Comparison of ENCODE assay signal across 13 cellular contexts in genomic region chr16:50821586-50821985, GRCh38.
DNase-seq lines count a peak whose midpoint lies in the region; TF ChIP-seq lines count a peak whose summit lies in the region.
"Had no signal": no experiment of that assay in that cellular context is flagged by ENCODE, and none has a peak within 500 bp of the region (broad histone marks: within the 10 kb centered on the region; RNA-seq: fewer than 3 reads in every experiment).

No MANE protein-coding gene starts in this region.

- H3K4me3 ChIP-seq in choroid plexus epithelial cell (ENCODE audit: low read depth, low read length) = no peak overlapping the region
- H3K4me3 ChIP-seq: tibial artery had no signal

- H3K27ac Mint-ChIP-seq in activated CD4-positive, alpha-beta memory T cell treated with anti-CD3 and anti-CD28 coated beads for 36 hours = no peak overlapping the region
- H3K27ac Mint-ChIP-seq: activated B cell treated with CpG ODN at 0.5 μM for 24 hours; activated naive CD4-positive, alpha-beta T cell treated with anti-CD3 and anti-CD28 coated beads for 36 hours had no signal

- CTCF ChIA-PET in activated CD4-positive, alpha-beta memory T cell treated with anti-CD3 and anti-CD28 coated beads for 36 hours (lab: Charles Lee) = no interaction called here

- peak; percentile 17 for DNase-seq in activated CD8-positive, alpha-beta memory T cell treated with anti-CD3 and anti-CD28 coated beads for 24 hours
- no peak for DNase-seq in activated CD8-positive, alpha-beta memory T cell treated with anti-CD3 and anti-CD28 coated beads, Interleukin-2, amount 50 U/mL, for 4 hours
- DNase-seq in M059J (ENCODE audit: low read depth) (peak; percentile 56), choroid plexus epithelial cell (ENCODE audit: low read depth) (no peak), ureter (ENCODE audit: low spot score) (peak; percentile 12), NCI-H774 (lab: John Stamatoyannopoulos, UW) (no peak), NOMO-1 (lab: John Stamatoyannopoulos, UW; ENCODE audit: unreplicated experiment in 2 of 2) (no peak)
- DNase-seq in activated CD4-positive, alpha-beta memory T cell treated with anti-CD3 and anti-CD28 coated beads for 36 hours = no peak
- DNase-seq: activated B cell treated with CpG ODN at 0.5 μM for 24 hours; activated naive CD4-positive, alpha-beta T cell treated with anti-CD3 and anti-CD28 coated beads for 36 hours; NCI-H1092 treated with DMSO at 0.1 percent for 48 hours; stimulated activated CD4-positive, alpha-beta T cell treated with anti-CD3 and anti-CD28 coated beads, Interleukin-2, amount 100 ng/mL, for 24 hours; tibial artery had no signal

- intact Hi-C loops in activated CD4-positive, alpha-beta memory T cell treated with anti-CD3 and anti-CD28 coated beads for 36 hours (cut with micrococcal nuclease) = no loop called here

- no peaks in the 10 kb centered on the region for H3K36me3 Mint-ChIP-seq in activated CD4-positive, alpha-beta memory T cell treated with anti-CD3 and anti-CD28 coated beads for 36 hours

- no peaks in the 10 kb centered on the region for H3K9me3 Mint-ChIP-seq in activated CD4-positive, alpha-beta memory T cell treated with anti-CD3 and anti-CD28 coated beads for 36 hours
- H3K9me3 Mint-ChIP-seq: activated B cell treated with CpG ODN at 0.5 μM for 24 hours; activated naive CD4-positive, alpha-beta T cell treated with anti-CD3 and anti-CD28 coated beads for 36 hours had no signal

- peak; percentile 26 for TF ChIP-seq CTCF in choroid plexus epithelial cell (conservative IDR thresholded peaks at IDR 0.05; ENCODE audit: low read depth, low read length)

- H3K4me1 Mint-ChIP-seq in activated CD4-positive, alpha-beta memory T cell treated with anti-CD3 and anti-CD28 coated beads for 36 hours (ENCODE audit: low read depth) = no peaks in the 10 kb centered on the region
- H3K4me1 Mint-ChIP-seq: activated B cell treated with CpG ODN at 0.5 μM for 24 hours had no signal

- POLR2A ChIA-PET in activated CD4-positive, alpha-beta memory T cell treated with anti-CD3 and anti-CD28 coated beads for 36 hours (lab: Charles Lee) = no interaction called here

- H3K27me3 Mint-ChIP-seq in activated CD4-positive, alpha-beta memory T cell treated with anti-CD3 and anti-CD28 coated beads for 36 hours = peaks cover 7% of the 10 kb centered on the region

- no peak overlapping the region for H3K4me3 Mint-ChIP-seq in activated CD4-positive, alpha-beta memory T cell treated with anti-CD3 and anti-CD28 coated beads for 36 hours
- H3K4me3 Mint-ChIP-seq: activated B cell treated with CpG ODN at 0.5 μM for 24 hours; activated naive CD4-positive, alpha-beta T cell treated with anti-CD3 and anti-CD28 coated beads for 36 hours had no signal

Comparison
In these comparisons a context has a peak if more than half of its experiments do, and no peak if none do; other contexts are left out.
1. DNase-seq: peak in activated CD8-positive, alpha-beta memory T cell treated with anti-CD3 and anti-CD28 coated beads for 24 hours (single experiment), M059J (single experiment) and ureter (single experiment); none in activated CD8-positive, alpha-beta memory T cell treated with anti-CD3 and anti-CD28 coated beads, Interleukin-2, amount 50 U/mL, for 4 hours (single experiment), choroid plexus epithelial cell (single experiment), NCI-H774 (single experiment), NOMO-1 (0 of 2) and activated CD4-positive, alpha-beta memory T cell treated with anti-CD3 and anti-CD28 coated beads for 36 hours (single experiment).